ENCODE assay signal across 1 cellular context in genomic region chr19:47097396-47098217, GRCh38.
A peak's percentile ranks its signal among the peaks of the same experiment; 100 is the strongest.
TF ChIP-seq lines count a peak whose summit lies in the region.

No MANE protein-coding gene starts in this region.

TF ChIP-seq in HepG2, 621 proteins besides CTCF, POLR2A, EP300 and RAD21:
- TF ChIP-seq ZBTB7A (CRISPR knock-in tag; IDR thresholded peaks at IDR 0.05) (no peak), HDAC6 (IDR thresholded peaks at IDR 0.05; ENCODE audit: low read depth, low read length) (no peak), IRF9 (CRISPR knock-in tag; IDR thresholded peaks at IDR 0.05; ENCODE audit: borderline replicate concordance) (0 out of 2 replicates have a peak, but pooled peaks have one; percentile 22), NCOR1 (IDR thresholded peaks at IDR 0.05; ENCODE audit: borderline replicate concordance, low read length) (no peak), BCLAF1 (IDR thresholded peaks at IDR 0.05) (no peak), PRPF4 (IDR thresholded peaks at IDR 0.05; ENCODE audit: low read depth, low read length, poor library complexity, severe bottlenecking) (peak; percentile 77), AGO2 (optimal IDR thresholded peaks at IDR 0.05; ENCODE audit: low read depth, low read length) (peak; percentile 49), NCOA2 (CRISPR knock-in tag; IDR thresholded peaks at IDR 0.05) (0 out of 2 replicates have a peak, but pooled peaks have one; percentile 1), RNF219 (CRISPR knock-in tag; IDR thresholded peaks at IDR 0.05) (no peak), ZHX2 (IDR thresholded peaks at IDR 0.05; ENCODE audit: low read depth) (no peak), ZHX2 (CRISPR knock-in tag; IDR thresholded peaks at IDR 0.05; ENCODE audit: borderline replicate concordance) (no peak)
